ENCODE assay signal across 8 cellular contexts in genomic region chr3:50364573-50365079, GRCh38. TPM values are rescaled to one million over a fixed set of nuclear protein-coding genes. Genes with fewer than 3 reads are reported as not detected.
DNase-seq lines count a peak whose midpoint lies in the region; ATAC-seq and TF ChIP-seq lines count a peak whose summit lies in the region.

No MANE protein-coding gene starts in this region.

- H3K36me3 ChIP-seq in BJ (ENCODE audit: control insufficient read depth, insufficient read depth, low read length) (no peaks in the 10 kb centered on the region), duodenal mucosa (ENCODE audit: control insufficient read depth in 1 of 2, insufficient read depth in 2 of 2, low read length in 2 of 2) (no peaks in the 10 kb centered on the region)
- no peaks in the 10 kb centered on the region for H3K36me3 ChIP-seq in naive thymus-derived CD4-positive, alpha-beta T cell (ENCODE audit: control insufficient read depth in 2 of 3, insufficient read depth in 3 of 3, low read length in 3 of 3)

- peak overlapping the region in 9 of 10 donors; percentile 75 to 93 (median 90) for H3K4me3 Mint-ChIP-seq in naive thymus-derived CD4-positive, alpha-beta T cell

- TF ChIP-seq CTCF in BJ (IDR thresholded peaks at IDR 0.05; ENCODE audit: insufficient read depth, low read depth, low read length) = no peak

- intact Hi-C loops in naive thymus-derived CD4-positive, alpha-beta T cell (cut with micrococcal nuclease) = loop anchor here (1.0 to 2.0 kb wide), 13 partner anchors 14 to 1027 kb away; partner anchors contain the start of genes CYB561D2 (in 2 of the 2), NPRL2 (in 2 of the 2), C3orf18 (in 1 of the 2) and CACNA2D2 (in 1 of the 2)

- peaks cover 2% of the 10 kb centered on the region for H3K27me3 ChIP-seq in BJ (ENCODE audit: control insufficient read depth, insufficient read depth, low read length)
- H3K27me3 ChIP-seq in duodenal mucosa (ENCODE audit: control insufficient read depth in 1 of 2, insufficient read depth in 2 of 2, low read length in 2 of 2) = no peaks in the 10 kb centered on the region
- no peaks in the 10 kb centered on the region for H3K27me3 ChIP-seq in naive thymus-derived CD4-positive, alpha-beta T cell (ENCODE audit: control insufficient read depth in 2 of 2, insufficient read depth in 2 of 2, low read length in 2 of 2)

- no peaks in the 10 kb centered on the region for H3K9me3 Mint-ChIP-seq in naive thymus-derived CD4-positive, alpha-beta T cell

- H3K4me1 Mint-ChIP-seq in naive thymus-derived CD4-positive, alpha-beta T cell = peaks cover 12 to 39% (median 18%) of the 10 kb centered on the region in 7 donors

- DNase-seq in BJ (ENCODE audit: low read depth) (no peak), superior temporal gyrus (ENCODE audit: extremely low spot score) (no peak), NCI-H1930 (lab: John Stamatoyannopoulos, UW) (no peak), D341Med (ENCODE audit: low spot score) (no peak)
- peak in 1 of 9 donors; percentile 24 for DNase-seq in naive thymus-derived CD4-positive, alpha-beta T cell

- peak overlapping the region; percentile 33 to 57 for H3K9ac ChIP-seq in duodenal mucosa (ENCODE audit: low read depth in 1 of 2, low read length in 2 of 2)

- POLR2A ChIA-PET in BJ (lab: Charles Lee) = interaction anchor here (0.6 kb wide), 1 partner anchor 662 kb away, joined by 5 read pairs; no protein-coding TSS in a partner anchor
- POLR2A ChIA-PET in naive thymus-derived CD4-positive, alpha-beta T cell (lab: Charles Lee) = interaction anchor here (0.8 to 28.0 kb wide), 6 partner anchors 21 to 205 kb away, joined by 3 to 656 read pairs (median 7); partner anchors contain the start of genes C3orf18, CYB561D2, HEMK1 and HYAL2

- H3K4me1 ChIP-seq in duodenal mucosa (ENCODE audit: control insufficient read depth in 1 of 2, insufficient read depth in 2 of 2, low read length in 2 of 2) = peaks cover 10 to 19% of the 10 kb centered on the region in 2 donors
- peaks cover 13 to 18% of the 10 kb centered on the region in 2 donors for H3K4me1 ChIP-seq in naive thymus-derived CD4-positive, alpha-beta T cell (ENCODE audit: control insufficient read depth in 2 of 2, insufficient read depth in 2 of 2, low read length in 2 of 2)

- ATAC-seq in HG03108 (IDR thresholded peaks at IDR 0.05; ENCODE audit: unreplicated experiment) (peak; percentile 5), GM19455 (IDR thresholded peaks at IDR 0.05; ENCODE audit: unreplicated experiment) (no peak)
- peak; percentile 10 for ATAC-seq in naive thymus-derived CD4-positive, alpha-beta T cell

- H3K27ac ChIP-seq in duodenal mucosa (ENCODE audit: low read depth, low read length) = no peak overlapping the region
- peak overlapping the region; percentile 52 for H3K27ac ChIP-seq in naive thymus-derived CD4-positive, alpha-beta T cell (ENCODE audit: low read depth, low read length)

- CTCF ChIA-PET in BJ (lab: Yijun Ruan, JAX) = no interaction called here
- CTCF ChIA-PET in naive thymus-derived CD4-positive, alpha-beta T cell (lab: Charles Lee) = interaction anchor here (0.7 to 1.1 kb wide), 4 partner anchors 17 to 173 kb away, joined by 3 to 4 read pairs (median 3); partner anchors contain the start of gene GNAT1

- H3K9me3 ChIP-seq in duodenal mucosa (ENCODE audit: control insufficient read depth in 1 of 2, low read length in 2 of 2) = no peaks in the 10 kb centered on the region
- no peaks in the 10 kb centered on the region for H3K9me3 ChIP-seq in naive thymus-derived CD4-positive, alpha-beta T cell (ENCODE audit: control insufficient read depth in 2 of 3, low read length in 3 of 3)

- no peaks in the 10 kb centered on the region for H3K36me3 Mint-ChIP-seq in naive thymus-derived CD4-positive, alpha-beta T cell

- peak overlapping the region; percentile 47 for H3K4me3 ChIP-seq in BJ (ENCODE audit: low read depth, low read length)
- H3K4me3 ChIP-seq in duodenal mucosa (ENCODE audit: low read depth in 1 of 2, low read length in 2 of 2) = peak overlapping the region; percentile 66
- H3K4me3 ChIP-seq in naive thymus-derived CD4-positive, alpha-beta T cell (ENCODE audit: low read length) = no peak overlapping the region

- no peaks in the 10 kb centered on the region for H3K27me3 Mint-ChIP-seq in naive thymus-derived CD4-positive, alpha-beta T cell

- peak overlapping the region in 2 of 9 donors; percentile 90 to 97 for H3K27ac Mint-ChIP-seq in naive thymus-derived CD4-positive, alpha-beta T cell

RNA-seq across cellular contexts. Expression of gene TMEM115, which starts 5.3 kb away (rescaled TPM):
- 47.0 and 75.4 TPM in 2 replicates for polyA plus RNA-seq in BJ (2011; rRNA removed)
- 39.3 and 64.8 TPM in 2 replicates for polyA minus RNA-seq in BJ (2011; rRNA and poly(A)+ RNA removed)
- total RNA-seq in naive thymus-derived CD4-positive, alpha-beta T cell = 10 to 100 TPM; 17.7 to 32.4 (median 19.9) TPM
- polyA plus RNA-seq in naive thymus-derived CD4-positive, alpha-beta T cell = 10 to 100 TPM; 26.0 to 40.9 TPM

RNA-seq across cellular contexts. Expression of gene CYB561D2, which starts 14.0 kb away (rescaled TPM):
- 22.3 and 39.3 TPM in 2 replicates for polyA plus RNA-seq in BJ (2011; rRNA removed)
- 16.0 and 22.9 TPM in 2 replicates for polyA minus RNA-seq in BJ (2011; rRNA and poly(A)+ RNA removed)
- total RNA-seq in naive thymus-derived CD4-positive, alpha-beta T cell = 10 to 100 TPM; 23.3 to 42.6 (median 32.8) TPM
- polyA plus RNA-seq in naive thymus-derived CD4-positive, alpha-beta T cell = 10 to 100 TPM; 42.4 to 52.9 TPM

RNA-seq across cellular contexts. Expression of gene NPRL2, which starts 14.1 kb away (rescaled TPM):
- 31.4 and 45.0 TPM in 2 replicates for polyA plus RNA-seq in BJ (2011; rRNA removed)
- polyA minus RNA-seq in BJ (2011; rRNA and poly(A)+ RNA removed) = 18.3 and 42.5 TPM in 2 replicates
- total RNA-seq in naive thymus-derived CD4-positive, alpha-beta T cell = 10 to 100 TPM; 35.3 to 48.9 (median 47.7) TPM
- polyA plus RNA-seq in naive thymus-derived CD4-positive, alpha-beta T cell = 10 to 100 TPM; 27.2 to 36.2 TPM

RNA-seq across cellular contexts. Expression of gene ZMYND10, which starts 19.1 kb away (rescaled TPM):
- 0.65 and 1.3 TPM in 2 replicates for polyA plus RNA-seq in BJ (2011; rRNA removed)
- polyA minus RNA-seq in BJ (2011; rRNA and poly(A)+ RNA removed) = 0.52 and 0.57 TPM in 2 replicates
- 1 to 10 TPM in 4 of 5 experiments, under 1 TPM in 1; 0.91 to 3.8 (median 2.8) TPM for total RNA-seq in naive thymus-derived CD4-positive, alpha-beta T cell
- under 1 TPM; 0.07 to 0.30 TPM for polyA plus RNA-seq in naive thymus-derived CD4-positive, alpha-beta T cell

RNA-seq across cellular contexts. Expression of gene RASSF1, which starts 24.0 kb away (rescaled TPM):
- polyA plus RNA-seq in BJ (2011; rRNA removed) = 55.2 and 80.2 TPM in 2 replicates
- polyA minus RNA-seq in BJ (2011; rRNA and poly(A)+ RNA removed) = 22.0 and 33.1 TPM in 2 replicates
- 100 to 1,000 TPM in 1 of 5 experiments, 10 to 100 TPM in 4; 39.4 to 105 (median 69.6) TPM for total RNA-seq in naive thymus-derived CD4-positive, alpha-beta T cell
- 10 to 100 TPM; 32.7 to 47.9 TPM for polyA plus RNA-seq in naive thymus-derived CD4-positive, alpha-beta T cell
